Comparison of ENCODE assay signal across 8 cellular contexts in genomic region chr1:100350787-100351094, GRCh38. TPM values are rescaled to one million over a fixed set of nuclear protein-coding genes. Genes with fewer than 3 reads are reported as not detected.
A peak's percentile ranks its signal among the peaks of the same experiment; 100 is the strongest.
DNase-seq lines count a peak whose midpoint lies in the region; ATAC-seq and TF ChIP-seq lines count a peak whose summit lies in the region.

No MANE protein-coding gene starts in this region.

- CTCF ChIA-PET in activated CD8-positive, alpha-beta T cell treated with anti-CD3 and anti-CD28 coated beads for 36 hours (lab: Charles Lee), result interaction anchor here (5.2 kb wide), 1 partner anchor 107 kb away, joined by 77 read pairs; no protein-coding TSS in a partner anchor

- H3K4me1 ChIP-seq in iPS DF 6.9 (ENCODE audit: control insufficient read depth, insufficient read depth, low read length), result no peaks in the 10 kb centered on the region; the same call in 1 of the 2 replicates
- peaks cover 18 to 36% (median 30%) of the 10 kb centered on the region in 6 donors for H3K4me1 ChIP-seq in spleen

- ATAC-seq in activated CD8-positive, alpha-beta T cell treated with anti-CD3 and anti-CD28 coated beads for 36 hours, result no peak
- ATAC-seq in GM21723 (IDR thresholded peaks at IDR 0.05; ENCODE audit: unreplicated experiment), result no peak

- no peaks in the 10 kb centered on the region for H3K27me3 Mint-ChIP-seq in activated CD8-positive, alpha-beta T cell treated with anti-CD3 and anti-CD28 coated beads for 36 hours

- H3K36me3 ChIP-seq in iPS DF 6.9 (ENCODE audit: control insufficient read depth, insufficient read depth, low read length) (no peaks in the 10 kb centered on the region), spleen (peaks cover 0 to 5% (median 1%) of the 10 kb centered on the region in 6 donors)

- H3K4me3 ChIP-seq in HFF-Myc (replicated peaks; ENCODE audit: low read depth, low read length) (peak overlapping the region; percentile 90), iPS DF 6.9 (ENCODE audit: low read length) (peak overlapping the region; percentile 24; the same call in 1 of the 2 replicates), spleen (peak overlapping the region; percentile 77 to 98 (median 96))

- no CpG with 5 or more reads among the region's 10 CpGs for WGBS in iPS DF 6.9 (ENCODE audit: insufficient coverage, insufficient read length)
- 81 to 89% (median 83%) methylated on average over 10 of the region's 10 CpGs for WGBS in spleen, 5 donors

- H3K9me3 Mint-ChIP-seq in activated CD8-positive, alpha-beta T cell treated with anti-CD3 and anti-CD28 coated beads for 36 hours, result no peaks in the 10 kb centered on the region

- DNase-seq in HFF-Myc (ENCODE audit: extremely low read depth, low read depth) (no peak), iPS DF 6.9 (ENCODE audit: low read depth, low spot score) (no peak), spleen (no peak), SIG-M5 treated with dmso at 0.1 percent for 504 hours (lab: John Stamatoyannopoulos, UW; ENCODE audit: unreplicated experiment) (no peak), GM19238 (ENCODE audit: insufficient read length, low spot score) (no peak)
- DNase-seq in activated CD8-positive, alpha-beta T cell treated with anti-CD3 and anti-CD28 coated beads for 36 hours, result no peak
- no peak for DNase-seq in stimulated activated naive CD4-positive, alpha-beta T cell treated with Interleukin-2 at 50 U/mL for 16 hours (lab: John Stamatoyannopoulos, UW)

- peaks cover 23% of the 10 kb centered on the region for H3K4me1 Mint-ChIP-seq in activated CD8-positive, alpha-beta T cell treated with anti-CD3 and anti-CD28 coated beads for 36 hours (ENCODE audit: low read depth)

- intact Hi-C loops in activated CD8-positive, alpha-beta T cell treated with anti-CD3 and anti-CD28 coated beads for 36 hours (cut with micrococcal nuclease), result loop anchor here (5.0 to 10.0 kb wide), 5 partner anchors 47 to 546 kb away; partner anchors contain the start of genes RTCA, SASS6 and TRMT13
- intact Hi-C loops in spleen (cut with DNase I; ENCODE audit: low total_unique reads), result loop anchor here (10.0 kb wide), 3 partner anchors 86 to 216 kb away; partner anchors contain the start of genes RTCA, SASS6 and TRMT13

- H3K36me3 Mint-ChIP-seq in activated CD8-positive, alpha-beta T cell treated with anti-CD3 and anti-CD28 coated beads for 36 hours (ENCODE audit: low read depth), result peaks cover 22% of the 10 kb centered on the region

- no peak for TF ChIP-seq POLR2A in spleen (IDR thresholded peaks at IDR 0.05)

- H3K9me3 ChIP-seq in iPS DF 6.9 (ENCODE audit: control insufficient read depth, insufficient read depth, low read length) (no peaks in the 10 kb centered on the region), spleen (no peaks in the 10 kb centered on the region)

- TF ChIP-seq CTCF in HFF-Myc (IDR thresholded peaks at IDR 0.05; ENCODE audit: low read depth, low read length, missing control alignments) (no peak), spleen (IDR thresholded peaks at IDR 0.05 in 8 of 11, conservative IDR thresholded peaks at IDR 0.05 in 3 of 11) (no peak)
- TF ChIP-seq CTCF in activated CD8-positive, alpha-beta T cell treated with anti-CD3 and anti-CD28 coated beads for 36 hours (IDR thresholded peaks at IDR 0.05), result peak; percentile 24

- peak overlapping the region; percentile 98 for H3K27ac Mint-ChIP-seq in activated CD8-positive, alpha-beta T cell treated with anti-CD3 and anti-CD28 coated beads for 36 hours

- POLR2A ChIA-PET in activated CD8-positive, alpha-beta T cell treated with anti-CD3 and anti-CD28 coated beads for 36 hours (lab: Charles Lee), result interaction anchor here (1.2 to 3.3 kb wide), 4 partner anchors 85 to 113 kb away, joined by 3 to 19 read pairs (median 10); partner anchors contain the start of gene RTCA

- H3K27me3 ChIP-seq in iPS DF 6.9 (ENCODE audit: control insufficient read depth, insufficient read depth, low read length) (no peaks in the 10 kb centered on the region), spleen (replicated peaks in 1 of 7) (no peaks in the 10 kb centered on the region)

- no peak overlapping the region for H3K27ac ChIP-seq in iPS DF 6.9 (ENCODE audit: low read length)
- H3K27ac ChIP-seq in spleen, result peak overlapping the region; percentile 88 to 96 (median 94)

- H3K4me3 Mint-ChIP-seq in activated CD8-positive, alpha-beta T cell treated with anti-CD3 and anti-CD28 coated beads for 36 hours, result peak overlapping the region; percentile 97

RNA-seq across cellular contexts. Expression of gene CDC14A, which starts 1.6 kb away (rescaled TPM):
- total RNA-seq in activated CD8-positive, alpha-beta T cell treated with anti-CD3 and anti-CD28 coated beads for 36 hours, result 10 to 100 TPM; 14.3 to 17.2 TPM
- total RNA-seq in spleen, result 10 to 100 TPM; 17.4 to 58.5 (median 31.3) TPM
- polyA plus RNA-seq in spleen, result 1 to 10 TPM; 3.8 to 4.5 (median 4.2) TPM

Comparison
In these comparisons a context has a peak if more than half of its experiments do, and no peak if none do; other contexts are left out.
1. H3K4me3 ChIP-seq: peak in every context shown above with its lines; median percentile 96 in spleen; 90 in HFF-Myc; 24 in iPS DF 6.9.